Comparison of ENCODE assay signal across 1 cellular context in the genomic region with DNA sequence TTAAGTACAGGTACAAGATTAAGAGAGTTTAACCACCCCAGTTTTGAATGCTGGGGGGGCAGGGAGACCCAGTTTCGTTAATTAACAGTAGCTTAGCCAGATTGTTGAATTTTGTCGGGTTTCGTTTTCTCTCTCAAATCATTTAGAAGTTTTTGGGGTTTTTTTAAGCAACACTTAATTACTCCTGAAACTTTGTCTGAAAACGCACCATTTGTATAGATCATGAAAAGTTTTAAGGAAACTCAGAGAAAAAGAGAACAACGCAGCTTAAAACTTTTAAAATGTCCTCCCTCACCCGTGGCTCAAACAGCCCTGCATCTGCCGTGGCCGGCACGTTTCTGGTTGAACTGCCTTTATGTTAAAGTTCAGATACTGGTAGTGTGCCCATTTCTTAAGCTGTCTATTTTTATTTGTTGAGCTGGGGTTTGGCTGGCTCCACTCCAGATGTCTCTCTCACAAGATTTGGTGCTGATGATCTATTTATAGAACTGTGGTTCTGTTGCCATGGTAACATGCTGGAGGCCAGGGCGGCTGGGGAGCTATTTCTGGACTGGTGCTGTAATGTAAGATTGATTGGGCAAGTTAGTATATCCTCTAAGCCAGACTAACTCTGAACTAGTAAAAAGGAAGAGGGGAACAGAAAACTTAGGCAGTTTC.
TF ChIP-seq lines count a peak whose summit lies in the region.

No MANE protein-coding gene starts in this region.

TF ChIP-seq in K562, 482 proteins besides CTCF, POLR2A, EP300 and RAD21 (continued from another document):
- TF ChIP-seq MED1 (CRISPR knock-in tag; IDR thresholded peaks at IDR 0.05; ENCODE audit: borderline replicate concordance) (no peak), RBM15 (IDR thresholded peaks at IDR 0.05; ENCODE audit: insufficient read depth, low read length) (no peak), ZEB2 (IDR thresholded peaks at IDR 0.05) (no peak), TGIF2 (CRISPR knock-in tag; IDR thresholded peaks at IDR 0.05) (no peak), COPS2 (conservative IDR thresholded peaks at IDR 0.05) (no peak), TFAM (CRISPR knock-in tag; conservative IDR thresholded peaks at IDR 0.05) (no peak), ELK1 (CRISPR knock-in tag; IDR thresholded peaks at IDR 0.05) (no peak), XRCC5 (IDR thresholded peaks at IDR 0.05; ENCODE audit: low read depth, low read length) (no peak), CEBPG (CRISPR knock-in tag; IDR thresholded peaks at IDR 0.05) (no peak), CEBPG (tag; conservative IDR thresholded peaks at IDR 0.05 in 1 of 2, IDR thresholded peaks at IDR 0.05 in 1 of 2) (peak; percentile 79 to 80), U2AF2 (optimal IDR thresholded peaks at IDR 0.05; ENCODE audit: low read depth, low read length) (no peak), HDAC6 (IDR thresholded peaks at IDR 0.05; ENCODE audit: low read depth, low read length) (no peak), NEUROD1 (IDR thresholded peaks at IDR 0.05; ENCODE audit: borderline replicate concordance, low read depth, low read length, partially characterized antibody) (peak; percentile 61), HEY1 (CRISPR knock-in tag; IDR thresholded peaks at IDR 0.05; ENCODE audit: borderline replicate concordance) (no peak), HDAC1 (IDR thresholded peaks at IDR 0.05) (no peak), HOMEZ (CRISPR knock-in tag; IDR thresholded peaks at IDR 0.05) (no peak), HNRNPLL (IDR thresholded peaks at IDR 0.05; ENCODE audit: low read depth, low read length, poor library complexity, severe bottlenecking) (no peak), MAZ (CRISPR knock-in tag; conservative IDR thresholded peaks at IDR 0.05 in 1 of 2, IDR thresholded peaks at IDR 0.05 in 1 of 2) (0 out of 4 replicates have a peak, but pooled peaks of 1 of the 2 experiments have one; percentile 40), STAT5A (IDR thresholded peaks at IDR 0.05; ENCODE audit: borderline replicate concordance, low read length) (no peak), FOXK2 (conservative IDR thresholded peaks at IDR 0.05 in 1 of 2, IDR thresholded peaks at IDR 0.05 in 1 of 2; ENCODE audit: low read depth in 2 of 2) (no peak), ZNF24 (IDR thresholded peaks at IDR 0.05) (no peak), NFE2L1 (tag; IDR thresholded peaks at IDR 0.05; ENCODE audit: borderline replicate concordance, low read depth) (no peak), SAP30 (IDR thresholded peaks at IDR 0.05; ENCODE audit: borderline replicate concordance, insufficient read depth, low read depth, low read length, poor library complexity, severe bottlenecking) (no peak), STAT5B (CRISPR knock-in tag; IDR thresholded peaks at IDR 0.05) (no peak), E2F4 (CRISPR knock-in tag; IDR thresholded peaks at IDR 0.05; ENCODE audit: low read depth) (no peak), FOSL1 (tag; conservative IDR thresholded peaks at IDR 0.05) (no peak), RCOR1 (IDR thresholded peaks at IDR 0.05; ENCODE audit: borderline replicate concordance in 1 of 2, low read depth in 2 of 2, low read length in 2 of 2) (peak in 1 of 2 experiments; percentile 65; a peak in 1 of 4 replicates), TRIM28 (IDR thresholded peaks at IDR 0.05) (no peak), POLR3G (IDR thresholded peaks at IDR 0.05; ENCODE audit: extremely low read depth, insufficient read length, insufficient replicate concordance) (no peak), RHOXF2B (CRISPR knock-in tag; conservative IDR thresholded peaks at IDR 0.05) (no peak), GABPB2 (CRISPR knock-in tag; conservative IDR thresholded peaks at IDR 0.05) (no peak), SRSF9 (IDR thresholded peaks at IDR 0.05; ENCODE audit: borderline replicate concordance, low read depth, low read length) (no peak), CREM (IDR thresholded peaks at IDR 0.05; ENCODE audit: low read depth) (no peak), NUFIP1 (IDR thresholded peaks at IDR 0.05; ENCODE audit: partially characterized antibody) (no peak), MCM3 (IDR thresholded peaks at IDR 0.05) (no peak), KAT2B (IDR thresholded peaks at IDR 0.05; ENCODE audit: low read depth, low read length) (no peak), ADNP (tag; IDR thresholded peaks at IDR 0.05) (no peak)
- TF ChIP-seq, protein P1, sequence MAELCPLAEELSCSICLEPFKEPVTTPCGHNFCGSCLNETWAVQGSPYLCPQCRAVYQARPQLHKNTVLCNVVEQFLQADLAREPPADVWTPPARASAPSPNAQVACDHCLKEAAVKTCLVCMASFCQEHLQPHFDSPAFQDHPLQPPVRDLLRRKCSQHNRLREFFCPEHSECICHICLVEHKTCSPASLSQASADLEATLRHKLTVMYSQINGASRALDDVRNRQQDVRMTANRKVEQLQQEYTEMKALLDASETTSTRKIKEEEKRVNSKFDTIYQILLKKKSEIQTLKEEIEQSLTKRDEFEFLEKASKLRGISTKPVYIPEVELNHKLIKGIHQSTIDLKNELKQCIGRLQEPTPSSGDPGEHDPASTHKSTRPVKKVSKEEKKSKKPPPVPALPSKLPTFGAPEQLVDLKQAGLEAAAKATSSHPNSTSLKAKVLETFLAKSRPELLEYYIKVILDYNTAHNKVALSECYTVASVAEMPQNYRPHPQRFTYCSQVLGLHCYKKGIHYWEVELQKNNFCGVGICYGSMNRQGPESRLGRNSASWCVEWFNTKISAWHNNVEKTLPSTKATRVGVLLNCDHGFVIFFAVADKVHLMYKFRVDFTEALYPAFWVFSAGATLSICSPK (IDR thresholded peaks at IDR 0.05; ENCODE audit: borderline replicate concordance) = no peak
- TF ChIP-seq, protein P2, sequence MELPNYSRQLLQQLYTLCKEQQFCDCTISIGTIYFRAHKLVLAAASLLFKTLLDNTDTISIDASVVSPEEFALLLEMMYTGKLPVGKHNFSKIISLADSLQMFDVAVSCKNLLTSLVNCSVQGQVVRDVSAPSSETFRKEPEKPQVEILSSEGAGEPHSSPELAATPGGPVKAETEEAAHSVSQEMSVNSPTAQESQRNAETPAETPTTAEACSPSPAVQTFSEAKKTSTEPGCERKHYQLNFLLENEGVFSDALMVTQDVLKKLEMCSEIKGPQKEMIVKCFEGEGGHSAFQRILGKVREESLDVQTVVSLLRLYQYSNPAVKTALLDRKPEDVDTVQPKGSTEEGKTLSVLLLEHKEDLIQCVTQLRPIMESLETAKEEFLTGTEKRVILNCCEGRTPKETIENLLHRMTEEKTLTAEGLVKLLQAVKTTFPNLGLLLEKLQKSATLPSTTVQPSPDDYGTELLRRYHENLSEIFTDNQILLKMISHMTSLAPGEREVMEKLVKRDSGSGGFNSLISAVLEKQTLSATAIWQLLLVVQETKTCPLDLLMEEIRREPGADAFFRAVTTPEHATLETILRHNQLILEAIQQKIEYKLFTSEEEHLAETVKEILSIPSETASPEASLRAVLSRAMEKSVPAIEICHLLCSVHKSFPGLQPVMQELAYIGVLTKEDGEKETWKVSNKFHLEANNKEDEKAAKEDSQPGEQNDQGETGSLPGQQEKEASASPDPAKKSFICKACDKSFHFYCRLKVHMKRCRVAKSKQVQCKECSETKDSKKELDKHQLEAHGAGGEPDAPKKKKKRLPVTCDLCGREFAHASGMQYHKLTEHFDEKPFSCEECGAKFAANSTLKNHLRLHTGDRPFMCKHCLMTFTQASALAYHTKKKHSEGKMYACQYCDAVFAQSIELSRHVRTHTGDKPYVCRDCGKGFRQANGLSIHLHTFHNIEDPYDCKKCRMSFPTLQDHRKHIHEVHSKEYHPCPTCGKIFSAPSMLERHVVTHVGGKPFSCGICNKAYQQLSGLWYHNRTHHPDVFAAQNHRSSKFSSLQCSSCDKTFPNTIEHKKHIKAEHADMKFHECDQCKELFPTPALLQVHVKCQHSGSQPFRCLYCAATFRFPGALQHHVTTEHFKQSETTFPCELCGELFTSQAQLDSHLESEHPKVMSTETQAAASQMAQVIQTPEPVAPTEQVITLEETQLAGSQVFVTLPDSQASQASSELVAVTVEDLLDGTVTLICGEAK (IDR thresholded peaks at IDR 0.05) = no peak
- TF ChIP-seq, protein P2 (CRISPR knock-in tag; IDR thresholded peaks at IDR 0.05) = no peak
- TF ChIP-seq, protein P3, sequence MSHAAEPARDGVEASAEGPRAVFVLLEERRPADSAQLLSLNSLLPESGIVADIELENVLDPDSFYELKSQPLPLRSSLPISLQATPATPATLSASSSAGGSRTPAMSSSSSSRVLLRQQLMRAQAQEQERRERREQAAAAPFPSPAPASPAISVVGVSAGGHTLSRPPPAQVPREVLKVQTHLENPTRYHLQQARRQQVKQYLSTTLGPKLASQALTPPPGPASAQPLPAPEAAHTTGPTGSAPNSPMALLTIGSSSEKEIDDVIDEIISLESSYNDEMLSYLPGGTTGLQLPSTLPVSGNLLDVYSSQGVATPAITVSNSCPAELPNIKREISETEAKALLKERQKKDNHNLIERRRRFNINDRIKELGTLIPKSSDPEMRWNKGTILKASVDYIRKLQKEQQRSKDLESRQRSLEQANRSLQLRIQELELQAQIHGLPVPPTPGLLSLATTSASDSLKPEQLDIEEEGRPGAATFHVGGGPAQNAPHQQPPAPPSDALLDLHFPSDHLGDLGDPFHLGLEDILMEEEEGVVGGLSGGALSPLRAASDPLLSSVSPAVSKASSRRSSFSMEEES (CRISPR knock-in tag; IDR thresholded peaks at IDR 0.05) = no peak
TF ChIP-seq in K562: peak in this region for 45.
